Comparison of ENCODE assay signal across 31 cellular contexts in genomic region chr9:79341561-79341960, GRCh38.
"Had no signal": no experiment of that assay in that cellular context is flagged by ENCODE, and none has a peak within 500 bp of the region (broad histone marks: within the 10 kb centered on the region; RNA-seq: fewer than 3 reads in every experiment).

No MANE protein-coding gene starts in this region.

- H3K36me3 Mint-ChIP-seq: natural killer cell treated with Interleukin-12 subunit alpha and Interleukin-12 subunit beta and Interleukin-15 and Interleukin-18, amount 100 ng/mL, for 72 hours; neural progenitor cell; stimulated activated memory B cell treated with anti-CD40 and anti-IgM and Interleukin-4, amounts not matched to agents 10 μg/mL and 1 μg/mL and 100 μg/mL, for 72 hours had no signal

- H3K36me3 ChIP-seq: neural progenitor cell, ovary, right lobe of liver, sigmoid colon, spleen, stomach, thoracic aorta, thyroid gland, tibial nerve, upper lobe of left lung, vagina had no signal

- H3K27me3 Mint-ChIP-seq: natural killer cell treated with Interleukin-12 subunit alpha and Interleukin-12 subunit beta and Interleukin-15 and Interleukin-18, amount 100 ng/mL, for 72 hours; stimulated activated memory B cell treated with anti-CD40 and anti-IgM and Interleukin-4, amounts not matched to agents 10 μg/mL and 1 μg/mL and 100 μg/mL, for 72 hours; stimulated activated naive CD8-positive, alpha-beta T cell treated with anti-CD3 and anti-CD28 coated beads, Interleukin-15, Interleukin-2, amounts not matched to agents 100 ng/mL and 50 ng/mL, for 24 hours had no signal

- H3K9me3 Mint-ChIP-seq: natural killer cell treated with Interleukin-12 subunit alpha and Interleukin-12 subunit beta and Interleukin-15 and Interleukin-18, amount 100 ng/mL, for 72 hours; stimulated activated naive CD8-positive, alpha-beta T cell treated with anti-CD3 and anti-CD28 coated beads, Interleukin-15, Interleukin-2, amounts not matched to agents 100 ng/mL and 50 ng/mL, for 24 hours had no signal

- H3K79me2 ChIP-seq: parathyroid adenoma had no signal

- H3K27me3 ChIP-seq: neural progenitor cell, ovary, right lobe of liver, sigmoid colon, spleen, stomach, thyroid gland, tibial nerve, upper lobe of left lung, vagina had no signal

- H3K4me3 Mint-ChIP-seq: naive thymus-derived CD8-positive, alpha-beta T cell; natural killer cell treated with Interleukin-12 subunit alpha and Interleukin-12 subunit beta and Interleukin-15 and Interleukin-18, amount 100 ng/mL, for 72 hours; nephron progenitor cell; neural progenitor cell; stimulated activated memory B cell treated with anti-CD40 and anti-IgM and Interleukin-4, amounts not matched to agents 10 μg/mL and 1 μg/mL and 100 μg/mL, for 72 hours; stimulated activated naive CD8-positive, alpha-beta T cell treated with anti-CD3 and anti-CD28 coated beads, Interleukin-15, Interleukin-2, amounts not matched to agents 100 ng/mL and 50 ng/mL, for 24 hours had no signal

- DNase-seq: naive thymus-derived CD8-positive, alpha-beta T cell; nephron progenitor cell; occipital lobe; ovary; posterior cingulate gyrus; psoas muscle; right cardiac atrium; right lobe of liver; sigmoid colon; spleen; stimulated activated CD4-positive, alpha-beta T cell treated with anti-CD3 and anti-CD28 coated beads, Interleukin-12 subunit alpha, Interleukin-12 subunit beta, amount 100 ng/mL, for 4 hours; stimulated activated CD4-positive, alpha-beta T cell treated with anti-CD3 and anti-CD28 coated beads, Interleukin-1b, Interleukin-23, amount 100 ng/mL, for 48 hours; stimulated activated CD4-positive, alpha-beta T cell treated with anti-CD3 and anti-CD28 coated beads, Interleukin-4, amount 100 ng/mL, for 1 hour; stimulated activated CD4-positive, alpha-beta T cell treated with anti-CD3 and anti-CD28 coated beads, Interleukin-4, amount 100 ng/mL, for 4 hours; stimulated activated CD8-positive, alpha-beta memory T cell treated with anti-CD3 and anti-CD28 coated beads, Interleukin-4, amount 100 ng/mL, for 48 hours; stimulated activated naive CD4-positive, alpha-beta T cell treated with Interleukin-2 at 50 U/mL for 16 hours; stomach; thyroid gland; upper lobe of left lung had no signal

- H2AFZ ChIP-seq: neural progenitor cell, parathyroid adenoma had no signal

- H3K4me2 ChIP-seq: neural progenitor cell, smooth muscle cell had no signal

- H3K4me3 ChIP-seq: neural progenitor cell, ovary, psoas muscle, right lobe of liver, sigmoid colon, skin epidermis, smooth muscle cell, spleen, stomach, thoracic aorta, thyroid gland, tibial nerve, upper lobe of left lung, vagina had no signal

- H3K4me1 Mint-ChIP-seq: naive thymus-derived CD8-positive, alpha-beta T cell; neural progenitor cell; stimulated activated memory B cell treated with anti-CD40 and anti-IgM and Interleukin-4, amounts not matched to agents 10 μg/mL and 1 μg/mL and 100 μg/mL, for 72 hours had no signal

- ATAC-seq: naive thymus-derived CD8-positive, alpha-beta T cell; natural killer cell treated with Interleukin-12 subunit alpha and Interleukin-12 subunit beta and Interleukin-15 and Interleukin-18, amount 100 ng/mL, for 72 hours; psoas muscle; right cardiac atrium; right lobe of liver; stimulated activated memory B cell treated with anti-CD40 and anti-IgM and Interleukin-4, amounts not matched to agents 10 μg/mL and 1 μg/mL and 100 μg/mL, for 72 hours had no signal

- H3K4me1 ChIP-seq: neural progenitor cell, parathyroid adenoma, psoas muscle, right lobe of liver, sigmoid colon, spleen, stomach, thyroid gland, tibial nerve, upper lobe of left lung, vagina had no signal

- FAIRE-seq: urothelium cell line had no signal

- H3K27ac Mint-ChIP-seq: naive thymus-derived CD8-positive, alpha-beta T cell; natural killer cell treated with Interleukin-12 subunit alpha and Interleukin-12 subunit beta and Interleukin-15 and Interleukin-18, amount 100 ng/mL, for 72 hours; nephron progenitor cell; neural progenitor cell; progenitor cell of endocrine pancreas; stimulated activated memory B cell treated with anti-CD40 and anti-IgM and Interleukin-4, amounts not matched to agents 10 μg/mL and 1 μg/mL and 100 μg/mL, for 72 hours; stimulated activated naive CD8-positive, alpha-beta T cell treated with anti-CD3 and anti-CD28 coated beads, Interleukin-15, Interleukin-2, amounts not matched to agents 100 ng/mL and 50 ng/mL, for 24 hours had no signal

- H3K9me3 ChIP-seq: ovary, psoas muscle, right lobe of liver, thoracic aorta, thyroid gland, vagina had no signal

- H3K9ac ChIP-seq: neural progenitor cell, parathyroid adenoma had no signal

- H3K27ac ChIP-seq: neural progenitor cell, ovary, parathyroid adenoma, psoas muscle, right lobe of liver, sigmoid colon, skin epidermis, spleen, stomach, thoracic aorta, thyroid gland, tibial nerve, upper lobe of left lung, vagina had no signal
